8 cellular contexts compared by ENCODE assay signal in the genomic region with DNA sequence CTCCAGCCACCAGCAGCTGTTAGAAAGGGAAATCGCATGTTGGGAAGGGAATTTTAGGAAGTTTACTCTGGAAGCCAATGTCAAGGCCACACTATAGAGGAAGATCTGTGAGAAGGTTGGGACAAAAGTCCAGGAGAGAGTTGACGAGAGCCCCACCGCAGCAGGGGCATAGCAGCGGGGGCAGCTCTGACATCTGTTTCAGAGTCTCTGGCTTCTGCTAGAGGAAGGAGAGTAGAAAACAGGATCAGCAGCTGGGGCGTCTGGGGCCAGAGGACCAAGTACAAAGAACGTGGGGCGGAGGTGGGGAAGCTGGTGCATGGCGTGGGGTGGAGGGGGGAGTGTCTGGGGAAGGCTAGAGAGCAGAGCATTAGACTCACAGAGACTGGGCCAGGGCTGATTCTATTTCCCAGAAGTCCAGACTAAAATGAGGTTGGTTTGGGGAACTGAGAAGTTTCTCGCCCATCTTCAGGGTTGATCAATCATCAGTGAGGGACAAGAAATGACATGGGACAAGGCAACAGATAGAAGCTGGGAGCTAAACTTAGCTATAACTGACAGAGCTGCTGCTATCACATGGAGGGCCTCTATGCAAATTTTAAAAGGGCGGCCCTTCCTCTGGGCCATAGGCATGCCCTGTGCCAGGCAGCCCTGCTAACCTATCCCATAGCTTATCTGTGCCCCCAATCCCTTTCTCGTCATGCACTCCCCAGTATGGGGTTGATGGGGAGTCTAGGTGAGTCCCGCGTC. TPM values are rescaled to one million over a fixed set of nuclear protein-coding genes. Genes with fewer than 3 reads are reported as not detected.
DNase-seq lines count a peak whose midpoint lies in the region; ATAC-seq, FAIRE-seq and TF ChIP-seq lines count a peak whose summit lies in the region.

No MANE protein-coding gene starts in this region.

- H3K27ac ChIP-seq in mesenchymal stem cell (ENCODE audit: low read length, poor library complexity, severe bottlenecking) = no peak overlapping the region

- peak overlapping the region; percentile 56 for H2AFZ ChIP-seq in mesenchymal stem cell (ENCODE audit: low read depth, low read length)

- H4K91ac ChIP-seq in mesenchymal stem cell (ENCODE audit: low read length) = no peak overlapping the region

- TF ChIP-seq POLR2A in GM12892 (IDR thresholded peaks at IDR 0.05; ENCODE audit: low read depth, low read length) = peak; percentile 44

- peak overlapping the region in 1 of 2 experiments; percentile 97 for H3K23ac ChIP-seq in mesenchymal stem cell (ENCODE audit: low read length in 2 of 2)

- DNase-seq in GM12892 (ENCODE audit: insufficient read length) (no peak), mesenchymal stem cell (no peak), AG20443 (ENCODE audit: low spot score) (no peak), SW 1271 (lab: John Stamatoyannopoulos, UW) (no peak)
- no peak for DNase-seq in stimulated activated CD4-positive, alpha-beta T cell treated with anti-CD3 and anti-CD28 coated beads, Interleukin-1b, Interleukin-23, amount 100 ng/mL, for 48 hours

- no peak overlapping the region for H4K8ac ChIP-seq in mesenchymal stem cell (ENCODE audit: low read length)

- H3K9me3 ChIP-seq in mesenchymal stem cell (ENCODE audit: control insufficient read depth, low read length) = no peaks in the 10 kb centered on the region

- H3K4me2 ChIP-seq in mesenchymal stem cell (ENCODE audit: low read length, poor library complexity, severe bottlenecking) = peak overlapping the region; percentile 50

- H3K4me3 Mint-ChIP-seq in activated naive CD8-positive, alpha-beta T cell = peak overlapping the region; percentile 71

- peaks cover 12% of the 10 kb centered on the region for H3K4me1 ChIP-seq in mesenchymal stem cell (ENCODE audit: control insufficient read depth, insufficient read depth, low read depth, low read length)

- H3K27ac Mint-ChIP-seq in activated naive CD8-positive, alpha-beta T cell = peak overlapping the region; percentile 41

- H3K27me3 Mint-ChIP-seq in activated naive CD8-positive, alpha-beta T cell = no peaks in the 10 kb centered on the region

- peaks cover 10% of the 10 kb centered on the region for H3K79me1 ChIP-seq in mesenchymal stem cell (replicated peaks; ENCODE audit: low read length, poor library complexity, severe bottlenecking)

- peak; percentile 96 for FAIRE-seq in GM12892 (lab: Jason Lieb, UNC)

- peak overlapping the region in 1 of 2 experiments; percentile 88 for H2BK12ac ChIP-seq in mesenchymal stem cell (ENCODE audit: low read length in 2 of 2)

- WGBS in mesenchymal stem cell = 74% methylated on average over 13 of the region's 13 CpGs

- H3K18ac ChIP-seq in mesenchymal stem cell (ENCODE audit: low read depth in 1 of 2, low read length in 2 of 2) = peak overlapping the region in 1 of 2 experiments; percentile 55

- peaks cover 5% of the 10 kb centered on the region for H3K36me3 Mint-ChIP-seq in activated naive CD8-positive, alpha-beta T cell

- peak overlapping the region; percentile 51 for H3K9ac ChIP-seq in mesenchymal stem cell (ENCODE audit: low read length)

- H3K4me3 ChIP-seq in mesenchymal stem cell (ENCODE audit: insufficient read depth in 1 of 2, low read depth in 1 of 2, low read length in 2 of 2) = peak overlapping the region; percentile 94 to 98

- peak overlapping the region in 1 of 2 experiments; percentile 35 for H3K14ac ChIP-seq in mesenchymal stem cell (ENCODE audit: low read length in 2 of 2)

- peak overlapping the region in 1 of 2 experiments; percentile 72 for H3K4ac ChIP-seq in mesenchymal stem cell (ENCODE audit: low read depth in 1 of 2, low read length in 2 of 2)

- no peaks in the 10 kb centered on the region for H3K27me3 ChIP-seq in mesenchymal stem cell (ENCODE audit: control insufficient read depth in 1 of 2, insufficient read depth in 1 of 2, low read length in 2 of 2)

- H2BK120ac ChIP-seq in mesenchymal stem cell (ENCODE audit: low read depth, low read length) = no peak overlapping the region

- H2BK15ac ChIP-seq in mesenchymal stem cell (ENCODE audit: low read depth, poor library complexity, severe bottlenecking) = no peak overlapping the region

- no peak overlapping the region for H2AK5ac ChIP-seq in mesenchymal stem cell (ENCODE audit: low read length, severe bottlenecking)

- ATAC-seq in GM21360 (IDR thresholded peaks at IDR 0.05; ENCODE audit: unreplicated experiment) (peak; percentile 47), HG03558 (IDR thresholded peaks at IDR 0.05; ENCODE audit: extremely low read depth, unreplicated experiment) (peak; percentile 40)

- H3K4me1 Mint-ChIP-seq in activated naive CD8-positive, alpha-beta T cell (ENCODE audit: low read depth) = peaks cover 19% of the 10 kb centered on the region

- H2BK5ac ChIP-seq in mesenchymal stem cell (ENCODE audit: low read depth, low read length, poor library complexity, severe bottlenecking) = no peak overlapping the region

- H3K9me3 Mint-ChIP-seq in activated naive CD8-positive, alpha-beta T cell (ENCODE audit: low read depth) = no peaks in the 10 kb centered on the region

- peaks cover 21 to 37% of the 10 kb centered on the region in 2 experiments for H3K36me3 ChIP-seq in mesenchymal stem cell (ENCODE audit: control insufficient read depth in 1 of 2, insufficient read depth in 2 of 2, low read depth in 1 of 2, low read length in 2 of 2)

RNA-seq across cellular contexts. Expression of a gene that starts 1.2 kb away (rescaled TPM):
- polyA plus RNA-seq in GM12892 (2012; ENCODE audit: missing spikeins) = 18.6 TPM
- polyA plus RNA-seq in mesenchymal stem cell (2013, experiment 1 of 2) = 10.8 TPM
- polyA plus RNA-seq in mesenchymal stem cell (2013, experiment 2 of 2) = 10.2 TPM

RNA-seq across cellular contexts. Expression of a gene that starts 7.9 kb away (rescaled TPM):
- polyA plus RNA-seq in GM12892 (2012; ENCODE audit: missing spikeins) = 57.2 TPM
- polyA plus RNA-seq in mesenchymal stem cell (2013, experiment 1 of 2) = not detected
- not detected for polyA plus RNA-seq in mesenchymal stem cell (2013, experiment 2 of 2)

RNA-seq across cellular contexts. Expression of a gene that starts 26.9 kb away (rescaled TPM):
- polyA plus RNA-seq in GM12892 (2012; ENCODE audit: missing spikeins) = 36.4 TPM
- polyA plus RNA-seq in mesenchymal stem cell (2013, experiment 1 of 2) = 17.6 TPM
- 17.4 TPM for polyA plus RNA-seq in mesenchymal stem cell (2013, experiment 2 of 2)

RNA-seq across cellular contexts. Expression of a gene that starts 45.5 kb away (rescaled TPM):
- 1.8 TPM for polyA plus RNA-seq in GM12892 (2012; ENCODE audit: missing spikeins)
- 0.54 TPM for polyA plus RNA-seq in mesenchymal stem cell (2013, experiment 1 of 2)
- polyA plus RNA-seq in mesenchymal stem cell (2013, experiment 2 of 2) = 0.42 TPM

RNA-seq across cellular contexts. Expression of a gene that starts 50.8 kb away (rescaled TPM):
- polyA plus RNA-seq in GM12892 (2012; ENCODE audit: missing spikeins) = 5.7 TPM
- polyA plus RNA-seq in mesenchymal stem cell (2013, experiment 1 of 2) = 63.1 TPM
- polyA plus RNA-seq in mesenchymal stem cell (2013, experiment 2 of 2) = 61.7 TPM
